ENCODE assay signal across 11 cellular contexts in genomic region chr16:13977177-13977576, GRCh38.
"Had no signal": no experiment of that assay in that cellular context is flagged by ENCODE, and none has a peak within 500 bp of the region (broad histone marks: within the 10 kb centered on the region; RNA-seq: fewer than 3 reads in every experiment).

No MANE protein-coding gene starts in this region.

- DNase-seq: GM23248, GOT3, H7, HFFc6, IMR-90, Karpas-422, KBM-7 had no signal

- H3K4me1 ChIP-seq: HAP-1 had no signal

- H3K27ac ChIP-seq: GM23248, HL-60, KMS-11 had no signal

- H3K4me3 ChIP-seq: GM23248, HAP-1 had no signal

- H2AFZ ChIP-seq: GM23248 had no signal

- H3K4me2 ChIP-seq: KMS-11 had no signal

- ATAC-seq: HCT116 had no signal

- H3K9ac ChIP-seq: GM23248, KMS-11 had no signal

- H3K36me3 ChIP-seq: HAP-1 had no signal
